7 cellular contexts compared by ENCODE assay signal in genomic region chr22:40156001-40156516, GRCh38. TPM values are rescaled to one million over a fixed set of nuclear protein-coding genes. Genes with fewer than 3 reads are reported as not detected.
DNase-seq lines count a peak whose midpoint lies in the region; ATAC-seq, FAIRE-seq and TF ChIP-seq lines count a peak whose summit lies in the region.

No MANE protein-coding gene starts in this region.

- peak; percentile 26 for DNase-seq in H54 (ENCODE audit: insufficient read length, low spot score)
- peak; percentile 92 for DNase-seq in NCI-H2029 (lab: John Stamatoyannopoulos, UW)
- DNase-seq in activated T-cell treated with anti-CD3 and anti-CD28 coated beads, Interleukin-2, amount 50 U/mL, for 72 hours, result peak; percentile 17
- peak; percentile 73 for DNase-seq in islet precursor cell

- no peaks in the 10 kb centered on the region for H3K27me3 Mint-ChIP-seq in activated T-cell treated with anti-CD3 and anti-CD28 coated beads, Interleukin-2, amount 50 U/mL, for 72 hours (ENCODE audit: low read depth)

- ATAC-seq in activated T-cell treated with anti-CD3 and anti-CD28 coated beads, Interleukin-2, amount 50 U/mL, for 72 hours (replicated peaks in 1 of 2), result peak; percentile 70 to 79
- ATAC-seq in HG03159 (IDR thresholded peaks at IDR 0.05; ENCODE audit: unreplicated experiment) (no peak), GM21526 (IDR thresholded peaks at IDR 0.05; ENCODE audit: low FRiP score, unreplicated experiment) (no peak), HG02642 (IDR thresholded peaks at IDR 0.05; ENCODE audit: poor library complexity, unreplicated experiment) (no peak)

- no peaks in the 10 kb centered on the region for H3K36me3 Mint-ChIP-seq in activated T-cell treated with anti-CD3 and anti-CD28 coated beads, Interleukin-2, amount 50 U/mL, for 72 hours (ENCODE audit: insufficient read depth in 2 of 2)

- H3K27ac Mint-ChIP-seq in activated T-cell treated with anti-CD3 and anti-CD28 coated beads, Interleukin-2, amount 50 U/mL, for 72 hours, result no peak overlapping the region

- no peak overlapping the region for H3K4me3 Mint-ChIP-seq in activated T-cell treated with anti-CD3 and anti-CD28 coated beads, Interleukin-2, amount 50 U/mL, for 72 hours

- no peak for TF ChIP-seq POLR2A in H54 (IDR thresholded peaks at IDR 0.05; ENCODE audit: low read depth, low read length)

- H3K4me1 Mint-ChIP-seq in activated T-cell treated with anti-CD3 and anti-CD28 coated beads, Interleukin-2, amount 50 U/mL, for 72 hours (ENCODE audit: low read depth), result peaks cover 14% of the 10 kb centered on the region

- H3K9me3 Mint-ChIP-seq in activated T-cell treated with anti-CD3 and anti-CD28 coated beads, Interleukin-2, amount 50 U/mL, for 72 hours, result no peaks in the 10 kb centered on the region

- FAIRE-seq in H54 (lab: Jason Lieb, UNC), result peak; percentile 83

RNA-seq across cellular contexts. Expression of gene TNRC6B, which starts 21.7 kb away (rescaled TPM):
- total RNA-seq in activated T-cell treated with anti-CD3 and anti-CD28 coated beads, Interleukin-2, amount 50 U/mL, for 72 hours, result 10 to 100 TPM; 62.5 to 65.3 TPM

Comparison
In these comparisons a context has a peak if more than half of its experiments do, and no peak if none do; other contexts are left out.
1. DNase-seq: peak in every context shown above with its lines; median percentile 92 in NCI-H2029; 73 in islet precursor cell; 26 in H54; 17 in activated T-cell treated with anti-CD3 and anti-CD28 coated beads, Interleukin-2, amount 50 U/mL, for 72 hours.
2. ATAC-seq: peak in activated T-cell treated with anti-CD3 and anti-CD28 coated beads, Interleukin-2, amount 50 U/mL, for 72 hours (2 of 2); none in HG03159 (single experiment), GM21526 (single experiment) and HG02642 (single experiment).